9 cellular contexts compared by ENCODE assay signal in genomic region chr5:180786398-180787005, GRCh38. TPM values are rescaled to one million over a fixed set of nuclear protein-coding genes. Genes with fewer than 3 reads are reported as not detected.
DNase-seq lines count a peak whose midpoint lies in the region; ATAC-seq and TF ChIP-seq lines count a peak whose summit lies in the region.
"Had no signal": no experiment of that assay in that cellular context is flagged by ENCODE, and none has a peak within 500 bp of the region (broad histone marks: within the 10 kb centered on the region; RNA-seq: fewer than 3 reads in every experiment).

No MANE protein-coding gene starts in this region.

- peaks cover 0 to 37% (median 6%) of the 10 kb centered on the region in 3 donors for H3K36me3 Mint-ChIP-seq in CD8-positive, alpha-beta memory T cell
- H3K36me3 Mint-ChIP-seq in activated B cell treated with CpG ODN at 0.5 μM for 24 hours (ENCODE audit: low read depth) (peaks cover 33% of the 10 kb centered on the region), progenitor cell of endocrine pancreas (ENCODE audit: insufficient read depth) (peaks cover 4% of the 10 kb centered on the region)

- DNase-seq in CD8-positive, alpha-beta memory T cell, result no peak
- DNase-seq in activated B cell treated with CpG ODN at 0.5 μM for 24 hours (no peak), left ventricle myocardium inferior (no peak), progenitor cell of endocrine pancreas (ENCODE audit: low spot score, unreplicated experiment) (no peak), A172 (ENCODE audit: low spot score) (no peak), NCI-H2196 treated with DMSO at 0.1 percent for 48 hours (lab: John Stamatoyannopoulos, UW; ENCODE audit: unreplicated experiment) (no peak), NCI-H1436 treated with DMSO at 0.1 percent for 48 hours (lab: John Stamatoyannopoulos, UW) (no peak)

- no peak overlapping the region for H3K27ac ChIP-seq in CD8-positive, alpha-beta memory T cell (ENCODE audit: low read depth, low read length)
- peak overlapping the region; percentile 83 for H3K27ac ChIP-seq in left ventricle myocardium inferior (replicated peaks)

- H3K27me3 ChIP-seq in CD8-positive, alpha-beta memory T cell (ENCODE audit: insufficient read depth, low read length, poor library complexity, severe bottlenecking), result no peaks in the 10 kb centered on the region
- H3K27me3 ChIP-seq in left ventricle myocardium inferior (ENCODE audit: low read depth), result no peaks in the 10 kb centered on the region
- H3K27me3 ChIP-seq: MG63 had no signal

- POLR2A ChIA-PET in CD8-positive, alpha-beta memory T cell (lab: Charles Lee), result interaction anchor here (1.0 kb wide), 1 partner anchor 24 kb away, joined by 3 read pairs; no protein-coding TSS in a partner anchor
- POLR2A ChIA-PET in activated B cell treated with CpG ODN at 0.5 μM for 24 hours (lab: Charles Lee), result interaction anchor here (1.2 kb wide), 1 partner anchor 24 kb away, joined by 3 read pairs; no protein-coding TSS in a partner anchor

- H3K4me3 Mint-ChIP-seq in CD8-positive, alpha-beta memory T cell, result no peak overlapping the region
- no peak overlapping the region for H3K4me3 Mint-ChIP-seq in activated B cell treated with CpG ODN at 0.5 μM for 24 hours
- H3K4me3 Mint-ChIP-seq in progenitor cell of endocrine pancreas (ENCODE audit: low read depth), result no peak overlapping the region

- ATAC-seq in activated B cell treated with CpG ODN at 0.5 μM for 24 hours (ENCODE audit: low read depth) (no peak), HG02981 (IDR thresholded peaks at IDR 0.05; ENCODE audit: unreplicated experiment) (no peak)

- H3K9me3 ChIP-seq in CD8-positive, alpha-beta memory T cell (ENCODE audit: low read length), result no peaks in the 10 kb centered on the region
- no peaks in the 10 kb centered on the region for H3K9me3 ChIP-seq in left ventricle myocardium inferior (replicated peaks)
- H3K9me3 ChIP-seq: MG63 had no signal

- no peaks in the 10 kb centered on the region for H3K4me1 ChIP-seq in CD8-positive, alpha-beta memory T cell (ENCODE audit: insufficient read depth, low read length)
- peaks cover 66% of the 10 kb centered on the region for H3K4me1 ChIP-seq in left ventricle myocardium inferior

- CTCF ChIA-PET in CD8-positive, alpha-beta memory T cell (lab: Charles Lee), result interaction anchor here (1.2 to 2.5 kb wide), 2 partner anchors 16 to 24 kb away, joined by 6 to 7 read pairs; partner anchors contain the start of gene MGAT1
- CTCF ChIA-PET in activated B cell treated with CpG ODN at 0.5 μM for 24 hours (lab: Charles Lee), result interaction anchor here (0.7 to 2.7 kb wide), 3 partner anchors 77 to 82 kb away, joined by 3 to 22 read pairs (median 3); no protein-coding TSS in a partner anchor

- no peaks in the 10 kb centered on the region for H3K27me3 Mint-ChIP-seq in CD8-positive, alpha-beta memory T cell
- H3K27me3 Mint-ChIP-seq in activated B cell treated with CpG ODN at 0.5 μM for 24 hours (no peaks in the 10 kb centered on the region), progenitor cell of endocrine pancreas (peaks cover 4% of the 10 kb centered on the region)

- H3K36me3 ChIP-seq in CD8-positive, alpha-beta memory T cell (ENCODE audit: insufficient read depth, low read length), result peaks cover 10% of the 10 kb centered on the region
- peaks cover 25% of the 10 kb centered on the region for H3K36me3 ChIP-seq in left ventricle myocardium inferior

- H3K9me3 Mint-ChIP-seq in CD8-positive, alpha-beta memory T cell, result no peaks in the 10 kb centered on the region
- no peaks in the 10 kb centered on the region for H3K9me3 Mint-ChIP-seq in activated B cell treated with CpG ODN at 0.5 μM for 24 hours
- H3K9me3 Mint-ChIP-seq in progenitor cell of endocrine pancreas (ENCODE audit: low read depth), result peaks cover 3% of the 10 kb centered on the region

- TF ChIP-seq CTCF in activated B cell treated with CpG ODN at 0.5 μM for 24 hours (IDR thresholded peaks at IDR 0.05) (no peak), left ventricle myocardium inferior (IDR thresholded peaks at IDR 0.05; ENCODE audit: borderline replicate concordance) (no peak), progenitor cell of endocrine pancreas (IDR thresholded peaks at IDR 0.05; ENCODE audit: unreplicated experiment) (no peak)

- H3K4me3 ChIP-seq in CD8-positive, alpha-beta memory T cell (ENCODE audit: low read length), result no peak overlapping the region
- peak overlapping the region; percentile 23 for H3K4me3 ChIP-seq in left ventricle myocardium inferior
- H3K4me3 ChIP-seq: MG63 had no signal

- intact Hi-C loops in activated B cell treated with CpG ODN at 0.5 μM for 24 hours (cut with micrococcal nuclease), result no loop called here
- intact Hi-C loops in left ventricle myocardium inferior (cut with micrococcal nuclease), result no loop called here

- peak overlapping the region in 7 of 8 donors; percentile 57 to 85 (median 71) for H3K27ac Mint-ChIP-seq in CD8-positive, alpha-beta memory T cell
- peak overlapping the region; percentile 61 for H3K27ac Mint-ChIP-seq in activated B cell treated with CpG ODN at 0.5 μM for 24 hours
- H3K27ac Mint-ChIP-seq in progenitor cell of endocrine pancreas, result peak overlapping the region; percentile 81

- peaks cover 31 to 62% (median 48%) of the 10 kb centered on the region in 3 donors for H3K4me1 Mint-ChIP-seq in CD8-positive, alpha-beta memory T cell
- H3K4me1 Mint-ChIP-seq in activated B cell treated with CpG ODN at 0.5 μM for 24 hours (peaks cover 5% of the 10 kb centered on the region), progenitor cell of endocrine pancreas (ENCODE audit: low read depth) (peaks cover 15% of the 10 kb centered on the region)

RNA-seq across cellular contexts. Expression of gene MGAT1, which starts 16.1 kb away (rescaled TPM):
- 100 to 1,000 TPM; 125 to 132 TPM for total RNA-seq in CD8-positive, alpha-beta memory T cell
- 157 TPM for polyA plus RNA-seq in CD8-positive, alpha-beta memory T cell
- total RNA-seq in activated B cell treated with CpG ODN at 0.5 μM for 24 hours (66.9 and 74.5 TPM in 2 replicates), left ventricle myocardium inferior (60.4 TPM), progenitor cell of endocrine pancreas (63.8 and 66.9 TPM in 2 replicates)
- total RNA-seq in A172 (2014; rRNA removed; shearing (Covaris generic)), result 65.4 and 80.7 TPM in 2 replicates

RNA-seq across cellular contexts. Expression of gene OR2Y1, which starts 46.6 kb away (rescaled TPM):
- total RNA-seq in CD8-positive, alpha-beta memory T cell, result not detected
- not detected for polyA plus RNA-seq in CD8-positive, alpha-beta memory T cell
- not detected in 2 replicates for total RNA-seq in activated B cell treated with CpG ODN at 0.5 μM for 24 hours
- total RNA-seq in left ventricle myocardium inferior, result not detected
- total RNA-seq in progenitor cell of endocrine pancreas, result not detected in 2 replicates
- not detected in 2 replicates for total RNA-seq in A172 (2014; rRNA removed; shearing (Covaris generic))
